8 cellular contexts compared by ENCODE assay signal in genomic region chr5:54520438-54520846, GRCh38. TPM values are rescaled to one million over a fixed set of nuclear protein-coding genes. Genes with fewer than 3 reads are reported as not detected.
DNase-seq lines count a peak whose midpoint lies in the region; ATAC-seq, FAIRE-seq and TF ChIP-seq lines count a peak whose summit lies in the region.

No MANE protein-coding gene starts in this region.

- H3K4me3 ChIP-seq in ectodermal cell (ENCODE audit: insufficient read depth, low read depth, low read length) (peak overlapping the region; percentile 24), muscle layer of colon (ENCODE audit: low read depth in 1 of 2, low read length in 2 of 2) (peak overlapping the region; percentile 86 to 90)

- H3K4me1 ChIP-seq in ectodermal cell (ENCODE audit: control insufficient read depth, insufficient read depth, low read length) (peaks cover 36% of the 10 kb centered on the region), muscle layer of colon (ENCODE audit: insufficient read depth, low read length) (peaks cover 53% of the 10 kb centered on the region)

- H3K36me3 ChIP-seq in ectodermal cell (ENCODE audit: control insufficient read depth, insufficient read depth, low read length) (peaks cover 5% of the 10 kb centered on the region), muscle layer of colon (ENCODE audit: insufficient read depth, low read length) (no peaks in the 10 kb centered on the region)

- no peak for TF ChIP-seq CTCF in D721Med (IDR thresholded peaks at IDR 0.05; ENCODE audit: insufficient read depth, missing control alignments)

- ATAC-seq in HG03135 (IDR thresholded peaks at IDR 0.05; ENCODE audit: unreplicated experiment) (no peak), GM19467 (IDR thresholded peaks at IDR 0.05; ENCODE audit: unreplicated experiment) (no peak)

- H3K27ac ChIP-seq in ectodermal cell (ENCODE audit: insufficient read depth, low read depth, low read length, poor library complexity, severe bottlenecking) (no peak overlapping the region), muscle layer of colon (ENCODE audit: low read depth, low read length) (peak overlapping the region; percentile 86)

- WGBS in ectodermal cell, 2 experiments = 8 to 18% methylated on average over 6 to 7 of the region's 7 CpGs

- peak overlapping the region; percentile 47 for H3K9ac ChIP-seq in muscle layer of colon (ENCODE audit: low read length)

- no peak for FAIRE-seq in D721Med (lab: Jason Lieb, UNC)

- H3K27me3 ChIP-seq in ectodermal cell (ENCODE audit: control insufficient read depth, insufficient read depth, low read length, poor library complexity, severe bottlenecking) (peaks cover 6% of the 10 kb centered on the region), muscle layer of colon (ENCODE audit: control insufficient read depth in 1 of 2, insufficient read depth in 2 of 2, low read length in 2 of 2) (no peaks in the 10 kb centered on the region)

- H3K9me3 ChIP-seq in ectodermal cell (ENCODE audit: control insufficient read depth, low read length) = no peaks in the 10 kb centered on the region
- H3K9me3 ChIP-seq in muscle layer of colon (ENCODE audit: low read length) = no peaks in the 10 kb centered on the region

- DNase-seq in ELF-1 (ENCODE audit: low read depth, low spot score) (peak; percentile 60), OCI-M1 (lab: John Stamatoyannopoulos, UW) (peak; percentile 32), AG08396 (ENCODE audit: low spot score) (no peak), D721Med (ENCODE audit: insufficient read length, low spot score) (no peak)

RNA-seq across cellular contexts. Expression of gene SNX18, which starts 2.9 kb away (rescaled TPM):
- 15.6 TPM for polyA plus RNA-seq in ectodermal cell (2013, experiment 1 of 4)
- polyA plus RNA-seq in ectodermal cell (2013, experiment 2 of 4) = 17.2 TPM
- 12.7 TPM for polyA plus RNA-seq in ectodermal cell (2013, experiment 3 of 4)
- 13.1 TPM for polyA plus RNA-seq in ectodermal cell (2013, experiment 4 of 4)

Comparison
In these comparisons a context has a peak if more than half of its experiments do, and no peak if none do; other contexts are left out.
1. DNase-seq: peak in ELF-1 (single experiment) and OCI-M1 (single experiment); none in AG08396 (single experiment) and D721Med (single experiment).